14 cellular contexts compared by ENCODE assay signal in genomic region chr18:48085781-48086487, GRCh38.
DNase-seq lines count a peak whose midpoint lies in the region; ATAC-seq, FAIRE-seq and TF ChIP-seq lines count a peak whose summit lies in the region.
"Had no signal": no experiment of that assay in that cellular context is flagged by ENCODE, and none has a peak within 500 bp of the region (broad histone marks: within the 10 kb centered on the region; RNA-seq: fewer than 3 reads in every experiment).

No MANE protein-coding gene starts in this region.

- H3K27me3 ChIP-seq in Peyer's patch (no peaks in the 10 kb centered on the region), mammary epithelial cell (ENCODE audit: insufficient read depth, low read length) (no peaks in the 10 kb centered on the region), hepatocyte (no peaks in the 10 kb centered on the region), small intestine (ENCODE audit: control insufficient read depth in 2 of 2, insufficient read depth in 2 of 2, low read length in 2 of 2) (no peaks in the 10 kb centered on the region)

- TF ChIP-seq POLR2A in Peyer's patch (IDR thresholded peaks at IDR 0.05) = peak; percentile 57 to 84

- intact Hi-C loops in mammary epithelial cell (cut with micrococcal nuclease) (loop anchor here (5.0 kb wide), 1 partner anchor 34 kb away; no protein-coding TSS in a partner anchor), cardiac septum (cut with DNase I) (no loop called here)

- H3K36me3 ChIP-seq in Peyer's patch (no peaks in the 10 kb centered on the region), mammary epithelial cell (ENCODE audit: insufficient read depth, low read length) (no peaks in the 10 kb centered on the region), hepatocyte (replicated peaks; ENCODE audit: insufficient read depth, low read depth) (no peaks in the 10 kb centered on the region), small intestine (ENCODE audit: control insufficient read depth in 2 of 2, insufficient read depth in 2 of 2, low read length in 2 of 2) (no peaks in the 10 kb centered on the region)

- dilution Hi-C loops in mammary epithelial cell (cut with HindIII; ENCODE audit: low sequenced_read_pairs) = no loop called here

- H3K4me2 ChIP-seq in mammary epithelial cell (ENCODE audit: insufficient read depth, low read depth, low read length) (no peak overlapping the region), hepatocyte (no peak overlapping the region)

- H2AFZ ChIP-seq in mammary epithelial cell (ENCODE audit: low read depth, low read length) = no peak overlapping the region
- H2AFZ ChIP-seq in hepatocyte = no peak overlapping the region

- H3K4me3 ChIP-seq in Peyer's patch (no peak overlapping the region), mammary epithelial cell (replicated peaks in 1 of 3; ENCODE audit: insufficient read depth in 1 of 3, low read depth in 2 of 3, low read length in 3 of 3) (no peak overlapping the region), hepatocyte (no peak overlapping the region), small intestine (ENCODE audit: low read depth in 1 of 2, low read length in 2 of 2) (no peak overlapping the region)

- H3K79me2 ChIP-seq in mammary epithelial cell (ENCODE audit: insufficient read depth, low read length) (no peaks in the 10 kb centered on the region), hepatocyte (no peaks in the 10 kb centered on the region)

- in situ Hi-C loops in mammary epithelial cell (cut with MboI; ENCODE audit: low sequenced_read_pairs in 2 of 2) = no loop called here

- no peak for TF ChIP-seq CTCF in Peyer's patch (IDR thresholded peaks at IDR 0.05)
- no peak for TF ChIP-seq CTCF in mammary epithelial cell (conservative IDR thresholded peaks at IDR 0.05 in 1 of 2, IDR thresholded peaks at IDR 0.05 in 1 of 2; ENCODE audit: extremely low read depth in 1 of 2, insufficient read depth in 1 of 2, low read depth in 1 of 2, low read length in 2 of 2)
- no peak for TF ChIP-seq CTCF in hepatocyte (IDR thresholded peaks at IDR 0.05; ENCODE audit: poor library complexity)

- WGBS in mammary epithelial cell (ENCODE audit: low coverage, missing lambda C conversion rate) = 78% methylated on average over 4 of the region's 4 CpGs
- 74% methylated on average over 4 of the region's 4 CpGs for WGBS in hepatocyte (ENCODE audit: low lambda C conversion rate, missing lambda C conversion rate)
- WGBS in small intestine, 3 donors = 71 to 78% (median 76%) methylated on average over 4 of the region's 4 CpGs

- no peaks in the 10 kb centered on the region for H3K9me2 ChIP-seq in hepatocyte (replicated peaks; ENCODE audit: insufficient read depth)

- H3K27ac ChIP-seq in Peyer's patch (peak overlapping the region in 3 of 4 donors; percentile 67 to 97 (median 86)), mammary epithelial cell (ENCODE audit: insufficient read depth, low read depth, low read length) (no peak overlapping the region), hepatocyte (no peak overlapping the region), small intestine (ENCODE audit: low read depth in 1 of 2, low read length in 1 of 2) (peak overlapping the region; percentile 22 to 71)

- no peak for FAIRE-seq in small intestine (lab: Jason Lieb, UNC)

- peak in 2 of 3 donors; percentile 71 to 80 for DNase-seq in Peyer's patch
- peak; percentile 24 for DNase-seq in mammary epithelial cell
- DNase-seq in hepatocyte (ENCODE audit: low spot score) = peak; percentile 27
- peak; percentile 61 for DNase-seq in small intestine
- DNase-seq in cardiac septum (ENCODE audit: low spot score) = no peak
- DNase-seq: AML-193, Caco-2, HCEC 1CT, NCI-H146, NCI-H2081 treated with DMSO at 0.1 percent for 48 hours, NCI-H524, RPMI8226 had no signal

- H4K20me1 ChIP-seq in mammary epithelial cell (ENCODE audit: insufficient read depth, low read length) (no peaks in the 10 kb centered on the region), hepatocyte (ENCODE audit: insufficient read depth, poor library complexity, severe bottlenecking) (no peaks in the 10 kb centered on the region)

- H3K9me3 ChIP-seq in Peyer's patch (no peaks in the 10 kb centered on the region), mammary epithelial cell (replicated peaks; ENCODE audit: insufficient read depth, low read length) (no peaks in the 10 kb centered on the region), hepatocyte (ENCODE audit: low read depth) (no peaks in the 10 kb centered on the region), small intestine (ENCODE audit: control insufficient read depth, low read depth) (no peaks in the 10 kb centered on the region)
- H3K9me3 ChIP-seq: Caco-2 had no signal

- ATAC-seq in GM19328 (IDR thresholded peaks at IDR 0.05; ENCODE audit: unreplicated experiment) (no peak), HG02678 (IDR thresholded peaks at IDR 0.05; ENCODE audit: unreplicated experiment) (no peak)

- CTCF ChIA-PET in mammary epithelial cell (lab: Charles Lee; ENCODE audit: low non-redundant PET) = no interaction called here

- no TSS peak for BruUV-seq in mammary epithelial cell (replicated peaks; lab: Mats Ljungman, UMichigan)

- H3K9ac ChIP-seq in mammary epithelial cell (ENCODE audit: insufficient read depth, low read length) = no peak overlapping the region

- peaks cover 0 to 19% (median 3%) of the 10 kb centered on the region in 4 donors for H3K4me1 ChIP-seq in Peyer's patch
- peaks cover 8% of the 10 kb centered on the region for H3K4me1 ChIP-seq in mammary epithelial cell (ENCODE audit: insufficient read depth, low read length)
- H3K4me1 ChIP-seq in hepatocyte (ENCODE audit: insufficient read depth) = no peaks in the 10 kb centered on the region
- H3K4me1 ChIP-seq in small intestine (ENCODE audit: control insufficient read depth in 2 of 2, insufficient read depth in 1 of 2, low read depth in 1 of 2, low read length in 1 of 2) = peaks cover 0 to 6% of the 10 kb centered on the region in 2 donors
- H3K4me1 ChIP-seq: Caco-2 had no signal

Comparison
In these comparisons a context has a peak if more than half of its experiments do, and no peak if none do; other contexts are left out.
1. H3K27ac ChIP-seq: peak in Peyer's patch (3 of 4) and small intestine (2 of 2); none in mammary epithelial cell (single experiment) and hepatocyte (single experiment).